In the genomic region with DNA sequence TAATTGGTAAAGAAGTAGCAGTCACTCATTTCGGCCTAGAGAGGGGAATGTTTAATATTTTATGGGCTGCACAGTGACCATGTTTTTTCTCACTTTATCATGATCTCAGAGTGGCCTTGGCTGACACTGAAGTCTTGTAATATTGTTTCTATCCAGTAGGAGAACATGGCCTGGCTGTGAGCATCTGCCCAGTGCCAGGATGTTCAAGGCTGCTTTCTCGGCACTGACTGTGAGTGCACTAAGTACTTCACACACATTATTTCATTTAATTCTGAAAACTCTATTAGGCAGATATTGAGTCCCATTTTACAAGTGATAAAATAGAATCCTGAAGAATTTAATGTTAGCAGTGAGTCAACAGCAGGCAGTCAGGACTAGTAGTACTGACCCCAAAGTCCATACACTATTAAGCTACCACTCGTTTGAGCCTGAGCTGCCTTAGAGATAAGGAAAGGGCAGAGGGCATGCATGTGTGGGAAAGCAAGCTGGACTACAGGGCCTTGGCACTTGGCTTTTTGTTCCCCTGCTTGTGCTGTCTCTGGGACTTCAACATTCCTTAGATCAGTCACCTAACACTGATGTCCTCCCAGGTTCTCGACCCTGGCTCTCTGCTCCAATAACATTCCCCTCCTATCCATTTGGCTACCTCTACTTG, we compare ENCODE assay signal across 14 cellular contexts. TPM values are rescaled to one million over a fixed set of nuclear protein-coding genes. Genes with fewer than 3 reads are reported as not detected.
DNase-seq lines count a peak whose midpoint lies in the region; ATAC-seq, FAIRE-seq and TF ChIP-seq lines count a peak whose summit lies in the region.
"Had no signal": no experiment of that assay in that cellular context is flagged by ENCODE, and none has a peak within 500 bp of the region (broad histone marks: within the 10 kb centered on the region; RNA-seq: fewer than 3 reads in every experiment).

No MANE protein-coding gene starts in this region.

- H2AK5ac ChIP-seq in H9 (ENCODE audit: insufficient read length, low read length), result no peak overlapping the region

- H4K5ac ChIP-seq in H9 (ENCODE audit: insufficient read length, low read depth, low read length), result no peak overlapping the region

- no peak overlapping the region for H2BK15ac ChIP-seq in H9 (ENCODE audit: low read depth, low read length)

- no peak overlapping the region for H3K4me3 Mint-ChIP-seq in H9
- no peak overlapping the region for H3K4me3 Mint-ChIP-seq in activated T-helper 17 cell treated with anti-CD3 and anti-CD28 coated beads, Interleukin-2, amount 50 U/mL, for 72 hours
- H3K4me3 Mint-ChIP-seq: activated CD8-positive, alpha-beta T cell treated with anti-CD3 and anti-CD28 coated beads for 36 hours; natural killer cell treated with Interleukin-12 subunit alpha and Interleukin-12 subunit beta and Interleukin-15 and Interleukin-18, amount 100 ng/mL, for 72 hours had no signal

- H3K36me3 Mint-ChIP-seq in H9 (ENCODE audit: insufficient read depth in 1 of 3, low read depth in 3 of 3), result no peaks in the 10 kb centered on the region
- H3K36me3 Mint-ChIP-seq in activated T-helper 17 cell treated with anti-CD3 and anti-CD28 coated beads, Interleukin-2, amount 50 U/mL, for 72 hours (ENCODE audit: low read depth), result no peaks in the 10 kb centered on the region
- H3K36me3 Mint-ChIP-seq: natural killer cell treated with Interleukin-12 subunit alpha and Interleukin-12 subunit beta and Interleukin-15 and Interleukin-18, amount 100 ng/mL, for 72 hours had no signal

- H2BK12ac ChIP-seq in H9 (ENCODE audit: insufficient read length, low read depth, low read length), result no peak overlapping the region

- H3K14ac ChIP-seq in H9 (ENCODE audit: insufficient read depth, low read length), result no peak overlapping the region

- no peak overlapping the region for H2BK5ac ChIP-seq in H9 (ENCODE audit: insufficient read length, low read length)

- H3K23ac ChIP-seq in H9 (ENCODE audit: insufficient read length, low read depth, low read length), result no peak overlapping the region

- no peak overlapping the region for H2AFZ ChIP-seq in H9 (ENCODE audit: low read length)
- no peak overlapping the region for H2AFZ ChIP-seq in keratinocyte (ENCODE audit: control insufficient read depth, low read length)

- no peak overlapping the region for H3K18ac ChIP-seq in H9 (ENCODE audit: insufficient read length, low read depth, low read length)

- H3K27me3 ChIP-seq in H9 (ENCODE audit: insufficient read depth, low read length) (no peaks in the 10 kb centered on the region), keratinocyte (ENCODE audit: control insufficient read depth, extremely low read depth, insufficient read depth, low read length) (no peaks in the 10 kb centered on the region), spleen (replicated peaks in 1 of 7) (peaks cover 0 to 5% (median 0%) of the 10 kb centered on the region in 7 donors)
- H3K27me3 ChIP-seq: BLaER1 treated with 17β-estradiol and CSF1 and Interleukin-3, amounts not matched to agents 10 nM and 100 nM had no signal

- H3K36me3 ChIP-seq in keratinocyte (ENCODE audit: control insufficient read depth in 2 of 2, extremely low read depth in 1 of 2, insufficient read depth in 2 of 2, low read length in 2 of 2) (no peaks in the 10 kb centered on the region), spleen (no peaks in the 10 kb centered on the region)
- H3K36me3 ChIP-seq: BLaER1 treated with 17β-estradiol and CSF1 and Interleukin-3, amounts not matched to agents 10 nM and 100 nM had no signal

- H3K9me3 Mint-ChIP-seq in H9, result no peaks in the 10 kb centered on the region
- no peaks in the 10 kb centered on the region for H3K9me3 Mint-ChIP-seq in activated T-helper 17 cell treated with anti-CD3 and anti-CD28 coated beads, Interleukin-2, amount 50 U/mL, for 72 hours
- H3K9me3 Mint-ChIP-seq: activated CD8-positive, alpha-beta T cell treated with anti-CD3 and anti-CD28 coated beads for 36 hours; natural killer cell treated with Interleukin-12 subunit alpha and Interleukin-12 subunit beta and Interleukin-15 and Interleukin-18, amount 100 ng/mL, for 72 hours had no signal

- no peaks in the 10 kb centered on the region; the same call in 1 of the 2 replicates for H3K27me3 Mint-ChIP-seq in H9 (ENCODE audit: low read depth)
- H3K27me3 Mint-ChIP-seq in activated T-helper 17 cell treated with anti-CD3 and anti-CD28 coated beads, Interleukin-2, amount 50 U/mL, for 72 hours, result no peaks in the 10 kb centered on the region
- H3K27me3 Mint-ChIP-seq: activated CD8-positive, alpha-beta T cell treated with anti-CD3 and anti-CD28 coated beads for 36 hours; natural killer cell treated with Interleukin-12 subunit alpha and Interleukin-12 subunit beta and Interleukin-15 and Interleukin-18, amount 100 ng/mL, for 72 hours had no signal

- no peaks in the 10 kb centered on the region for H3K9me3 ChIP-seq in H9 (ENCODE audit: control insufficient read depth, low read depth, low read length)
- no peaks in the 10 kb centered on the region for H3K9me3 ChIP-seq in keratinocyte (ENCODE audit: control insufficient read depth, low read depth, low read length)
- no peaks in the 10 kb centered on the region for H3K9me3 ChIP-seq in spleen

- no peak overlapping the region for H4K8ac ChIP-seq in H9 (replicated peaks; ENCODE audit: insufficient read length, low read depth, low read length)

- H3K27ac Mint-ChIP-seq in H9, result no peak overlapping the region
- peak overlapping the region; percentile 58 for H3K27ac Mint-ChIP-seq in activated T-helper 17 cell treated with anti-CD3 and anti-CD28 coated beads, Interleukin-2, amount 50 U/mL, for 72 hours
- H3K27ac Mint-ChIP-seq: activated CD8-positive, alpha-beta T cell treated with anti-CD3 and anti-CD28 coated beads for 36 hours; natural killer cell treated with Interleukin-12 subunit alpha and Interleukin-12 subunit beta and Interleukin-15 and Interleukin-18, amount 100 ng/mL, for 72 hours had no signal

- TF ChIP-seq CTCF in 22Rv1 (IDR thresholded peaks at IDR 0.05), result peak; percentile 27; the same call in 1 of the 2 replicates
- TF ChIP-seq CTCF in H9 (conservative IDR thresholded peaks at IDR 0.05), result peak; percentile 37
- peak in 2 of 3 experiments; percentile 17 to 21 for TF ChIP-seq CTCF in keratinocyte (optimal IDR thresholded peaks at IDR 0.05 in 1 of 3, IDR thresholded peaks at IDR 0.05 in 1 of 3, conservative IDR thresholded peaks at IDR 0.05 in 1 of 3; ENCODE audit: extremely low read depth in 1 of 3, insufficient read depth in 2 of 3, low read length in 3 of 3)
- TF ChIP-seq CTCF in spleen (IDR thresholded peaks at IDR 0.05 in 8 of 11, conservative IDR thresholded peaks at IDR 0.05 in 3 of 11), result peak in 1 of 11 experiments; percentile 13

- peaks cover 8 to 18% of the 10 kb centered on the region in 2 experiments for H3K4me1 Mint-ChIP-seq in H9
- no peaks in the 10 kb centered on the region for H3K4me1 Mint-ChIP-seq in activated T-helper 17 cell treated with anti-CD3 and anti-CD28 coated beads, Interleukin-2, amount 50 U/mL, for 72 hours

- WGBS in H9 (ENCODE audit: extremely low coverage, insufficient read length, low lambda C conversion rate), result no CpG with 5 or more reads among the region's 4 CpGs
- WGBS in spleen, 5 donors, result 64 to 80% (median 76%) methylated on average over 4 of the region's 4 CpGs

- no peaks in the 10 kb centered on the region for H3K79me2 ChIP-seq in H9 (ENCODE audit: insufficient read depth, low read length)
- H3K79me2 ChIP-seq in keratinocyte (ENCODE audit: control insufficient read depth, insufficient read depth, low read length), result no peaks in the 10 kb centered on the region

- no peak overlapping the region for H2BK20ac ChIP-seq in H9 (ENCODE audit: low read depth, low read length, poor library complexity, severe bottlenecking)

- H3K56ac ChIP-seq in H9 (ENCODE audit: insufficient read length, low read depth, low read length), result no peak overlapping the region

- H4K20me1 ChIP-seq in H9 (ENCODE audit: control insufficient read depth, insufficient read depth, insufficient read length), result no peaks in the 10 kb centered on the region
- H4K20me1 ChIP-seq in keratinocyte (ENCODE audit: control insufficient read depth, extremely low read depth, insufficient read depth, low read length), result no peaks in the 10 kb centered on the region
- H4K20me1 ChIP-seq: BLaER1 treated with 17β-estradiol and CSF1 and Interleukin-3, amounts not matched to agents 10 nM and 100 nM had no signal

- intact Hi-C loops in spleen (cut with DNase I; ENCODE audit: low total_unique reads), result loop anchor here (2.0 kb wide), 1 partner anchor 105 kb away; no protein-coding TSS in a partner anchor

- H3K9me1 ChIP-seq in keratinocyte (ENCODE audit: control insufficient read depth, extremely low read depth, insufficient read depth, low read length), result no peaks in the 10 kb centered on the region

- no peaks in the 10 kb centered on the region for H3K79me1 ChIP-seq in H9 (ENCODE audit: insufficient read depth, low read depth, low read length, poor library complexity, severe bottlenecking)

- DNase-seq in H9 (no peak), keratinocyte (ENCODE audit: low read depth, low spot score) (no peak), spleen (no peak), HTR-8/SVneo (ENCODE audit: insufficient read length, low spot score) (no peak)
- no peak for DNase-seq in NK-92 treated with Interleukin-12 subunit alpha and Interleukin-12 subunit beta, amount 100 ng/mL, for 24 hours (lab: John Stamatoyannopoulos, UW)
- DNase-seq: activated CD8-positive, alpha-beta T cell treated with anti-CD3 and anti-CD28 coated beads for 36 hours; NCI-H2029; stimulated activated CD4-positive, alpha-beta T cell treated with anti-CD3 and anti-CD28 coated beads, Interleukin-4, amount 100 ng/mL, for 24 hours had no signal

- H3K4me1 ChIP-seq in H9 (ENCODE audit: insufficient read depth, low read length), result no peaks in the 10 kb centered on the region
- H3K4me1 ChIP-seq in keratinocyte (ENCODE audit: control insufficient read depth, extremely low read depth, insufficient read depth, low read length), result peaks cover 20% of the 10 kb centered on the region
- H3K4me1 ChIP-seq in spleen, result no peaks in the 10 kb centered on the region

- FAIRE-seq in keratinocyte (lab: Jason Lieb, UNC) (no peak), HTR-8/SVneo (lab: Jason Lieb, UNC) (no peak)
- FAIRE-seq: urothelium cell line had no signal

- no peak overlapping the region for H3K4ac ChIP-seq in H9 (ENCODE audit: low read depth, low read length)

- no peak overlapping the region for H4K91ac ChIP-seq in H9 (ENCODE audit: insufficient read length, low read depth, low read length)

- no peak for ATAC-seq in activated T-helper 17 cell treated with anti-CD3 and anti-CD28 coated beads, Interleukin-2, amount 50 U/mL, for 72 hours (replicated peaks)
- no peak for ATAC-seq in GM21737 (IDR thresholded peaks at IDR 0.05; ENCODE audit: unreplicated experiment)
- ATAC-seq: activated CD8-positive, alpha-beta T cell treated with anti-CD3 and anti-CD28 coated beads for 36 hours had no signal

- no peaks in the 10 kb centered on the region for H3K23me2 ChIP-seq in H9 (ENCODE audit: insufficient read length, low read depth, low read length, poor library complexity, severe bottlenecking)

- TF ChIP-seq POLR2A in spleen (IDR thresholded peaks at IDR 0.05), result no peak

- dilution Hi-C loops in keratinocyte (cut with MboI; ENCODE audit: extremely low pct_ligation_motif_present, low sequenced_read_pairs), result no loop called here

- H3K27ac ChIP-seq in 22Rv1 (no peak overlapping the region), H9 (ENCODE audit: insufficient read length, low read depth, low read length) (no peak overlapping the region), keratinocyte (ENCODE audit: control insufficient read depth, insufficient read depth, low read length) (no peak overlapping the region), spleen (no peak overlapping the region)
- H3K27ac ChIP-seq: BLaER1 treated with 17β-estradiol and CSF1 and Interleukin-3, amounts not matched to agents 10 nM and 100 nM had no signal

- H3K4me2 ChIP-seq in H9 (ENCODE audit: insufficient read depth, insufficient read length, low read length) (no peak overlapping the region), keratinocyte (ENCODE audit: control insufficient read depth, extremely low read depth, insufficient read depth, low read depth, low read length) (no peak overlapping the region)
- H3K4me2 ChIP-seq: BLaER1 treated with 17β-estradiol and CSF1 and Interleukin-3, amounts not matched to agents 10 nM and 100 nM had no signal

- no peak overlapping the region for H3T11ph ChIP-seq in H9 (ENCODE audit: low read length)

- H3K4me3 ChIP-seq in keratinocyte (ENCODE audit: control insufficient read depth in 2 of 3, extremely low read depth in 1 of 3, insufficient read depth in 2 of 3, low read depth in 1 of 3, low read length in 3 of 3) (no peak overlapping the region), spleen (no peak overlapping the region)
- H3K4me3 ChIP-seq: BLaER1 treated with 17β-estradiol and CSF1 and Interleukin-3, amounts not matched to agents 10 nM and 100 nM had no signal

- H2BK120ac ChIP-seq in H9 (ENCODE audit: low read depth, low read length, poor library complexity, severe bottlenecking), result no peak overlapping the region

- H3K9ac ChIP-seq in H9 (ENCODE audit: extremely low read depth, insufficient read length, low read length), result no peak overlapping the region
- no peak overlapping the region for H3K9ac ChIP-seq in keratinocyte (ENCODE audit: control insufficient read depth, extremely low read depth, insufficient read depth, low read length)
- H3K9ac ChIP-seq: BLaER1 treated with 17β-estradiol and CSF1 and Interleukin-3, amounts not matched to agents 10 nM and 100 nM had no signal

RNA-seq across cellular contexts. Expression of gene APPL2, which starts 42.2 kb away (rescaled TPM):
- total RNA-seq in H9 (2021), result 17.0 and 18.5 TPM in 2 replicates
- total RNA-seq in activated T-helper 17 cell treated with anti-CD3 and anti-CD28 coated beads, Interleukin-2, amount 50 U/mL, for 72 hours, result 10 to 100 TPM; 16.7 to 23.5 TPM
- polyA plus RNA-seq in keratinocyte, result 16.2 to 26.1 TPM (median 22.2 TPM) in 3 replicates
- 94.4 TPM for polyA plus RNA-seq in keratinocyte (2011; ENCODE audit: low read depth)
- polyA plus RNA-seq in keratinocyte (2011; cell fraction: cytosol; rRNA removed), result 15.9 and 18.4 TPM in 2 replicates
- 36.4 and 43.4 TPM in 2 replicates for polyA plus RNA-seq in keratinocyte (2011; cell fraction: nucleus; rRNA removed)
- 13.3 and 45.4 TPM in 2 replicates for polyA plus RNA-seq in keratinocyte (2012; ENCODE audit: low replicate concordance)
- 6.3 to 24.5 TPM (median 14.3 TPM) in 3 replicates for polyA minus RNA-seq in keratinocyte
- 14.8 TPM for polyA minus RNA-seq in keratinocyte (2011; cell fraction: cytosol; rRNA and poly(A)+ RNA removed)
- polyA minus RNA-seq in keratinocyte (2011; cell fraction: nucleus; rRNA and poly(A)+ RNA removed), result 14.1 and 23.2 TPM in 2 replicates
- total RNA-seq in spleen, result 10 to 100 TPM; 35.9 to 75.6 (median 46.7) TPM
- 10 to 100 TPM; 11.0 to 12.8 (median 12.2) TPM for polyA plus RNA-seq in spleen

RNA-seq across cellular contexts. Expression of gene C12orf75, which starts 52.3 kb away (rescaled TPM):
- 34.9 and 37.9 TPM in 2 replicates for total RNA-seq in H9 (2021)
- 100 to 1,000 TPM in 1 of 2 donors, 10 to 100 TPM in 1; 42.0 to 102 TPM for total RNA-seq in activated T-helper 17 cell treated with anti-CD3 and anti-CD28 coated beads, Interleukin-2, amount 50 U/mL, for 72 hours
- polyA plus RNA-seq in keratinocyte, result 114 to 160 TPM (median 123 TPM) in 3 replicates
- polyA plus RNA-seq in keratinocyte (2011; ENCODE audit: low read depth), result 16.9 TPM
- 159 and 285 TPM in 2 replicates for polyA plus RNA-seq in keratinocyte (2011; cell fraction: cytosol; rRNA removed)
- 40.4 and 50.7 TPM in 2 replicates for polyA plus RNA-seq in keratinocyte (2011; cell fraction: nucleus; rRNA removed)
- polyA plus RNA-seq in keratinocyte (2012; ENCODE audit: low replicate concordance), result 33.3 and 120 TPM in 2 replicates
- 6.0 to 46.7 TPM (median 32.0 TPM) in 3 replicates for polyA minus RNA-seq in keratinocyte
- 82.7 TPM for polyA minus RNA-seq in keratinocyte (2011; cell fraction: cytosol; rRNA and poly(A)+ RNA removed)
- polyA minus RNA-seq in keratinocyte (2011; cell fraction: nucleus; rRNA and poly(A)+ RNA removed), result 12.0 and 18.7 TPM in 2 replicates
- 10 to 100 TPM; 12.7 to 33.4 (median 17.6) TPM for total RNA-seq in spleen
- 10 to 100 TPM; 16.5 to 23.5 (median 20.4) TPM for polyA plus RNA-seq in spleen
